13 cellular contexts compared by ENCODE assay signal in the genomic region with DNA sequence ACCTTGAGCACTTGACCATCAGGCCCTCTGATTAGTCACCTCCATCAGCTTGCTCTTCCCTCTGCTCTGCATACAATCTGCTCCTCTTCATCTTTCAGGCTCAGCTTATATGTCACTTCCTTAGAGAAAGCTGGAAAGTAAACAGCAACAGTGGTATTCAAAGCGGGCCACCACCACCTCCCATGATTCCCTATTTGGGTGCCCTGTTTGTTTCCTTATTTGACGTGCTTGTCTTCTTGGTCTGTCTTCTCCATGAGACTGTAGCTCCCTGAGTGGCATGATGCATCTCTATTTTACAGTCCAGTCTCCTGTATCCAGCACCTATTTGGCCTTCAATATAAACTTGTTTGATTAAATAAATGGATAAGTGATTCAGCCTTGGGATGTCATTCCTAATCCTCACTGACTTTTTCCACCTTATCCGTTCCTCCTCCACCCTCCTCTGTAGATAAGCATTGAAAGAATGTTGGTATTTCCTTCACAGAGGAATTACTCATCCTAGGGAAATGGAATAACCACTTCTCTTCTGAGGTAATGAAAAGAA.
DNase-seq lines count a peak whose midpoint lies in the region; ATAC-seq, FAIRE-seq and TF ChIP-seq lines count a peak whose summit lies in the region.
"Had no signal": no experiment of that assay in that cellular context is flagged by ENCODE, and none has a peak within 500 bp of the region (broad histone marks: within the 10 kb centered on the region; RNA-seq: fewer than 3 reads in every experiment).

No MANE protein-coding gene starts in this region.

- H3K27me3 ChIP-seq in astrocyte (ENCODE audit: insufficient read depth, low read length), result no peaks in the 10 kb centered on the region
- H3K27me3 ChIP-seq in small intestine (ENCODE audit: control insufficient read depth in 2 of 2, insufficient read depth in 2 of 2, low read length in 2 of 2), result no peaks in the 10 kb centered on the region
- H3K27me3 ChIP-seq: thyroid gland had no signal

- H3K27ac Mint-ChIP-seq in astrocyte (ENCODE audit: unreplicated experiment), result peak overlapping the region; percentile 99
- H3K27ac Mint-ChIP-seq in nephron progenitor cell, result no peak overlapping the region
- H3K27ac Mint-ChIP-seq in activated naive CD4-positive, alpha-beta T cell treated with anti-CD3 and anti-CD28 coated beads for 36 hours, result no peak overlapping the region

- H4K20me1 ChIP-seq in astrocyte (ENCODE audit: insufficient read depth, low read length), result no peaks in the 10 kb centered on the region

- no peaks in the 10 kb centered on the region for H3K36me3 Mint-ChIP-seq in astrocyte (ENCODE audit: low read depth, unreplicated experiment)
- H3K36me3 Mint-ChIP-seq in nephron progenitor cell (ENCODE audit: low read depth), result no peaks in the 10 kb centered on the region
- no peaks in the 10 kb centered on the region for H3K36me3 Mint-ChIP-seq in activated naive CD4-positive, alpha-beta T cell treated with anti-CD3 and anti-CD28 coated beads for 36 hours (ENCODE audit: low read depth)

- H3K27ac ChIP-seq in astrocyte (ENCODE audit: low read depth, low read length) (peak overlapping the region; percentile 99), small intestine (ENCODE audit: low read depth in 1 of 2, low read length in 1 of 2) (no peak overlapping the region)
- H3K27ac ChIP-seq: thyroid gland had no signal

- H2AFZ ChIP-seq in astrocyte (ENCODE audit: low read depth, low read length), result peak overlapping the region; percentile 2

- H3K79me2 ChIP-seq in astrocyte (ENCODE audit: insufficient read depth, low read length), result no peaks in the 10 kb centered on the region

- H3K9me3 ChIP-seq in astrocyte (ENCODE audit: insufficient read depth, low read depth, low read length) (no peaks in the 10 kb centered on the region), small intestine (ENCODE audit: control insufficient read depth, low read depth) (no peaks in the 10 kb centered on the region)
- H3K9me3 ChIP-seq: thyroid gland had no signal

- peak overlapping the region; percentile 45 for H3K4me3 Mint-ChIP-seq in astrocyte (ENCODE audit: unreplicated experiment)
- H3K4me3 Mint-ChIP-seq in nephron progenitor cell, result no peak overlapping the region
- no peak overlapping the region for H3K4me3 Mint-ChIP-seq in activated naive CD4-positive, alpha-beta T cell treated with anti-CD3 and anti-CD28 coated beads for 36 hours

- DNase-seq in HK-2 (ENCODE audit: unreplicated experiment) (peak; percentile 51), astrocyte (ENCODE audit: low read depth) (peak; percentile 92), glomerular endothelial cell (ENCODE audit: extremely low read depth, low read depth, low spot score) (peak; percentile 77), small intestine (peak; percentile 11), Right ventricle myocardium inferior (ENCODE audit: missing footprints) (no peak), nephron progenitor cell (no peak), T-helper 9 cell (no peak)
- DNase-seq in activated naive CD4-positive, alpha-beta T cell treated with anti-CD3 and anti-CD28 coated beads for 36 hours, result no peak
- DNase-seq: activated CD8-positive, alpha-beta memory T cell treated with anti-CD3 and anti-CD28 coated beads, Interleukin-2, amount 50 U/mL, for 4 hours; aorta; DMS153; thyroid gland had no signal

- peak overlapping the region; percentile 75 for H3K9ac ChIP-seq in astrocyte (ENCODE audit: low read length)

- H3K4me1 Mint-ChIP-seq in astrocyte (ENCODE audit: low read depth, unreplicated experiment) (peaks cover 42% of the 10 kb centered on the region), nephron progenitor cell (peaks cover under 1% of the 10 kb centered on the region)
- peaks cover 29% of the 10 kb centered on the region for H3K4me1 Mint-ChIP-seq in activated naive CD4-positive, alpha-beta T cell treated with anti-CD3 and anti-CD28 coated beads for 36 hours (ENCODE audit: low read depth)

- CTCF ChIA-PET in activated naive CD4-positive, alpha-beta T cell treated with anti-CD3 and anti-CD28 coated beads for 36 hours (lab: Charles Lee), result no interaction called here

- no peak overlapping the region for H3K4me3 ChIP-seq in astrocyte (ENCODE audit: insufficient read depth, low read depth, low read length)
- no peak overlapping the region for H3K4me3 ChIP-seq in small intestine (ENCODE audit: low read depth in 1 of 2, low read length in 2 of 2)
- H3K4me3 ChIP-seq: thyroid gland had no signal

- H3K4me1 ChIP-seq in astrocyte (ENCODE audit: insufficient read depth, low read length), result peaks cover 56% of the 10 kb centered on the region
- H3K4me1 ChIP-seq in small intestine (ENCODE audit: control insufficient read depth in 2 of 2, insufficient read depth in 1 of 2, low read depth in 1 of 2, low read length in 1 of 2), result no peaks in the 10 kb centered on the region

- H3K27me3 Mint-ChIP-seq in astrocyte (ENCODE audit: low read depth, unreplicated experiment), result no peaks in the 10 kb centered on the region
- no peaks in the 10 kb centered on the region for H3K27me3 Mint-ChIP-seq in nephron progenitor cell (ENCODE audit: low read depth, poor library complexity)
- H3K27me3 Mint-ChIP-seq in activated naive CD4-positive, alpha-beta T cell treated with anti-CD3 and anti-CD28 coated beads for 36 hours (ENCODE audit: low read depth), result no peaks in the 10 kb centered on the region

- H3K36me3 ChIP-seq in astrocyte (ENCODE audit: insufficient read depth, low read length), result no peaks in the 10 kb centered on the region
- H3K36me3 ChIP-seq in small intestine (ENCODE audit: control insufficient read depth in 2 of 2, insufficient read depth in 2 of 2, low read length in 2 of 2), result no peaks in the 10 kb centered on the region
- H3K36me3 ChIP-seq: thyroid gland had no signal

- WGBS in small intestine, 3 donors, result 70 to 71% (median 71%) methylated on average over 3 of the region's 3 CpGs

- FAIRE-seq in astrocyte (lab: Jason Lieb, UNC) (peak; percentile 82), small intestine (lab: Jason Lieb, UNC) (no peak)
- FAIRE-seq: GM12892 had no signal

- ATAC-seq in Right ventricle myocardium inferior, result no peak

- peak overlapping the region; percentile 39 for H3K4me2 ChIP-seq in astrocyte (ENCODE audit: low read length)

- intact Hi-C loops in Right ventricle myocardium inferior (cut with DNase I), result no loop called here
- intact Hi-C loops in activated naive CD4-positive, alpha-beta T cell treated with anti-CD3 and anti-CD28 coated beads for 36 hours (cut with micrococcal nuclease), result no loop called here

- TF ChIP-seq CTCF in astrocyte (IDR thresholded peaks at IDR 0.05; ENCODE audit: insufficient read depth, low read depth, low read length) (no peak), nephron progenitor cell (IDR thresholded peaks at IDR 0.05) (no peak)

- H3K9me3 Mint-ChIP-seq in astrocyte (ENCODE audit: unreplicated experiment) (peaks cover 2% of the 10 kb centered on the region), nephron progenitor cell (no peaks in the 10 kb centered on the region)
- H3K9me3 Mint-ChIP-seq in activated naive CD4-positive, alpha-beta T cell treated with anti-CD3 and anti-CD28 coated beads for 36 hours, result no peaks in the 10 kb centered on the region

Comparison
In these comparisons a context has a peak if more than half of its experiments do, and no peak if none do; other contexts are left out.
1. DNase-seq: peak in HK-2 (single experiment), astrocyte (single experiment), glomerular endothelial cell (single experiment) and small intestine (single experiment); none in Right ventricle myocardium inferior (single experiment), nephron progenitor cell (single experiment), T-helper 9 cell (single experiment) and activated naive CD4-positive, alpha-beta T cell treated with anti-CD3 and anti-CD28 coated beads for 36 hours (single experiment).